In the genomic region with DNA sequence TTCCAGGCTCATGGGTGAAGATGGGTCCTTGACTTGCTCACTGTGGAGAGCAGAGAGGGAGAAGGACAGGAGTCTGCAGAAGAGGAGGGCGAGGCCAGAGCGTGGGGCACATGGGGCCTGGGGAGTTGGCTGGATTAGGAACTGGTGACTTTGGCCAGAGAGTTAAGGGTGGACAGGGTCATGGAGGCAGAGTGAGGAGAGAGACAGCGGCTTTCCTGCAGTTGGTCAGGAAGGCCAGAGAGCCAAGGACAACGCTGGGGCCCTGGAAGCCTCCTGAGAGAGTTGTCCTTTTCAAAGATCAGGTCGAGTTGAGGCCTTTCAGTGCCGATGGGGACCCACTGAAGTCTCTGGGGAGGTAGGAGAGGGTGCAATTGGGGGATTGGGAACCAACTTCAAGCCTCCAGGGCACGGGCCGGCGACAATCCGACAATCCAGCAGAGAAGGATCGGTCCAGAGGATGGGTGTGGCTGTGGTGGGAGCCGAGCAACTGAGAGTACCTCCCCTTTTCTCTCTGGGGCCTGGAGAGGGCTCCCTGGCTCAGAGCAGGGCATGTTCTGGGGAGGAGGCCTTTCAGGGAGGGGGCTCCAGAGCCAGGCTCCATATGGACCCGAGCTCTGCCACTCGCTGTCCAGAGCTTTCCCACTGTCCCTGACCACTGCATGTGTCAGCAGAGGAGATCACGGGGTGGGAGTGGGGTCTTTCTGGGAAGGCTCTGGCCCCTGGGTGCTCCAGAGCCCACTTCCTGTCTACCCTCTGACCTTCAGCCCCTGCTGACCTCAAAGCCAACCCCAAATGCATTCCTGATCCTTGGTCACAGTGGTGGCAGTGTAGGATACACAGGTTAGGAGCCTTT, we compare ENCODE assay signal across 10 cellular contexts. TPM values are rescaled to one million over a fixed set of nuclear protein-coding genes. Genes with fewer than 3 reads are reported as not detected.
A peak's percentile ranks its signal among the peaks of the same experiment; 100 is the strongest.
DNase-seq lines count a peak whose midpoint lies in the region; ATAC-seq and TF ChIP-seq lines count a peak whose summit lies in the region.
"Had no signal": no experiment of that assay in that cellular context is flagged by ENCODE, and none has a peak within 500 bp of the region (broad histone marks: within the 10 kb centered on the region; RNA-seq: fewer than 3 reads in every experiment).

No MANE protein-coding gene starts in this region.

- H3K36me3 ChIP-seq in PC-3 (ENCODE audit: low read depth, low read length) (peaks cover 28% of the 10 kb centered on the region), endodermal cell (ENCODE audit: control insufficient read depth, insufficient read depth, low read length) (peaks cover 79% of the 10 kb centered on the region)

- ATAC-seq in PC-3 = no peak

- intact Hi-C loops in PC-3 (cut with micrococcal nuclease) = no loop called here
- intact Hi-C loops in posterior cingulate gyrus (cut with DNase I) = no loop called here

- H3K79me2 ChIP-seq in PC-3 (ENCODE audit: low read length) = peaks cover 58% of the 10 kb centered on the region

- CTCF ChIA-PET in AG04450 (lab: Charles Lee) (interaction anchor here (0.9 kb wide), 1 partner anchor 15 kb away, joined by 4 read pairs; no protein-coding TSS in a partner anchor), PC-3 (lab: Charles Lee) (interaction anchor here (0.6 kb wide), 1 partner anchor 13 kb away, joined by 3 read pairs; no protein-coding TSS in a partner anchor)

- WGBS in endodermal cell (ENCODE audit: insufficient coverage in 1 of 2, insufficient read length in 1 of 2), 2 experiments = 91 to 100% methylated on average over 7 to 15 of the region's 15 CpGs

- peaks cover 49% of the 10 kb centered on the region for H3K36me3 Mint-ChIP-seq in endodermal cell (ENCODE audit: low read depth)
- H3K36me3 Mint-ChIP-seq in nephron progenitor cell (ENCODE audit: low read depth) = peaks cover 38% of the 10 kb centered on the region

- H3K9me3 ChIP-seq in AG04450 (ENCODE audit: control insufficient read depth, insufficient read depth, low read length) = peaks cover 8% of the 10 kb centered on the region; the same call in 1 of the 2 replicates
- H3K9me3 ChIP-seq in PC-3 (ENCODE audit: low read length) = no peaks in the 10 kb centered on the region
- no peaks in the 10 kb centered on the region for H3K9me3 ChIP-seq in endodermal cell (ENCODE audit: control insufficient read depth, low read length)

- H3K4me3 ChIP-seq in AG04450 (ENCODE audit: low read depth, low read length) (no peak overlapping the region), PC-3 (ENCODE audit: low read length) (no peak overlapping the region), endodermal cell (ENCODE audit: low read length) (no peak overlapping the region)

- H3K27me3 ChIP-seq in AG04450 (ENCODE audit: control insufficient read depth, insufficient read depth, low read length) (no peaks in the 10 kb centered on the region), PC-3 (ENCODE audit: low read length) (no peaks in the 10 kb centered on the region), endodermal cell (ENCODE audit: control insufficient read depth, insufficient read depth, low read length, poor library complexity, severe bottlenecking) (no peaks in the 10 kb centered on the region)

- POLR2A ChIA-PET in AG04450 (lab: Yijun Ruan, JAX) (interaction anchor here (0.7 to 0.8 kb wide), 2 partner anchors 25 to 51 kb away, joined by 3 to 8 read pairs; no protein-coding TSS in a partner anchor), PC-3 (lab: Charles Lee; ENCODE audit: unreplicated experiment) (interaction anchor here (0.6 kb wide), 2 partner anchors 11 to 926 kb away, joined by 3 to 4 read pairs; no protein-coding TSS in a partner anchor)

- H3K27ac ChIP-seq in AG04450 (ENCODE audit: low read depth, low read length) = peak overlapping the region; percentile 93
- peak overlapping the region; percentile 99 for H3K27ac ChIP-seq in PC-3 (ENCODE audit: low read length)
- H3K27ac ChIP-seq in endodermal cell (ENCODE audit: low read depth, low read length) = no peak overlapping the region

- H3K4me1 ChIP-seq in PC-3 (ENCODE audit: insufficient read depth, low read length) = peaks cover 51% of the 10 kb centered on the region
- peaks cover 16% of the 10 kb centered on the region for H3K4me1 ChIP-seq in endodermal cell (ENCODE audit: control insufficient read depth, insufficient read depth, low read length)

- no peaks in the 10 kb centered on the region for H3F3A ChIP-seq in PC-3 (ENCODE audit: low read length, unreplicated experiment)

- no peaks in the 10 kb centered on the region for H3K9me2 ChIP-seq in PC-3 (replicated peaks; ENCODE audit: low read length)

- H3K27ac Mint-ChIP-seq in endodermal cell (peak overlapping the region; percentile 92), nephron progenitor cell (peak overlapping the region; percentile 98)

- H2AFZ ChIP-seq in PC-3 (ENCODE audit: low read length) = no peak overlapping the region

- TF ChIP-seq CTCF in AG04450 (IDR thresholded peaks at IDR 0.05; ENCODE audit: low read depth, low read length) (no peak), PC-3 (conservative IDR thresholded peaks at IDR 0.05; ENCODE audit: low read depth, low read length) (no peak), endodermal cell (conservative IDR thresholded peaks at IDR 0.05) (no peak), nephron progenitor cell (IDR thresholded peaks at IDR 0.05) (no peak)

- H4K20me1 ChIP-seq in PC-3 (ENCODE audit: low read length) = no peaks in the 10 kb centered on the region

- H3K9ac ChIP-seq in PC-3 (ENCODE audit: low read length) (peak overlapping the region; percentile 54), endodermal cell (ENCODE audit: extremely low read depth, low read length, poor library complexity, severe bottlenecking) (no peak overlapping the region)

- H3K4me2 ChIP-seq in PC-3 (ENCODE audit: low read length) = peak overlapping the region; percentile 32

- H3K27me3 Mint-ChIP-seq in endodermal cell (ENCODE audit: insufficient read depth) (no peaks in the 10 kb centered on the region), nephron progenitor cell (ENCODE audit: low read depth, poor library complexity) (peaks cover 3% of the 10 kb centered on the region)

- no TSS peak for BruUV-seq in PC-3 (replicated peaks; lab: Mats Ljungman, UMichigan)

- DNase-seq in AG04450 (ENCODE audit: low read depth, low spot score) = no peak
- DNase-seq in PC-3 = no peak
- peak; percentile 51 for DNase-seq in endodermal cell
- DNase-seq in nephron progenitor cell = no peak
- DNase-seq in DMS79 (lab: John Stamatoyannopoulos, UW) = no peak
- DNase-seq in posterior cingulate gyrus = no peak
- no peak for DNase-seq in HUDEP-2 (lab: John Stamatoyannopoulos, UW; ENCODE audit: unreplicated experiment in 76 of 76)
- DNase-seq in amygdala (lab: John Stamatoyannopoulos, UW) = no peak
- DNase-seq: foreskin melanocyte had no signal

- H3K4me1 Mint-ChIP-seq in endodermal cell (peaks cover 26% of the 10 kb centered on the region), nephron progenitor cell (peaks cover 31% of the 10 kb centered on the region)

- H3K9me3 Mint-ChIP-seq in endodermal cell = no peaks in the 10 kb centered on the region
- no peaks in the 10 kb centered on the region for H3K9me3 Mint-ChIP-seq in nephron progenitor cell

- H3K4me3 Mint-ChIP-seq in endodermal cell = peak overlapping the region; percentile 19
- H3K4me3 Mint-ChIP-seq in nephron progenitor cell = peak overlapping the region; percentile 40

RNA-seq across cellular contexts. Expression of gene PHYHD1, which starts 7.5 kb away (rescaled TPM):
- 9.3 and 11.6 TPM in 2 replicates for polyA plus RNA-seq in AG04450 (2011; rRNA removed)
- polyA minus RNA-seq in AG04450 (2011; rRNA and poly(A)+ RNA removed) = 8.0 and 10.8 TPM in 2 replicates
- total RNA-seq in PC-3 (2014; rRNA removed) = 1.6 TPM in 1 of 2 replicates, not detected in the other
- 10 to 100 TPM; 15.2 to 18.0 TPM for total RNA-seq in endodermal cell
- 6.4 TPM for polyA plus RNA-seq in endodermal cell (2013, experiment 1 of 2)
- 4.7 TPM for polyA plus RNA-seq in endodermal cell (2013, experiment 2 of 2)
- total RNA-seq: Daoy had no signal

RNA-seq across cellular contexts. Expression of gene LRRC8A, which starts 31.3 kb away (rescaled TPM):
- 25.3 and 31.7 TPM in 2 replicates for polyA plus RNA-seq in AG04450 (2011; rRNA removed)
- 33.8 and 45.7 TPM in 2 replicates for polyA minus RNA-seq in AG04450 (2011; rRNA and poly(A)+ RNA removed)
- total RNA-seq in PC-3 (2014; rRNA removed) (58.9 and 65.5 TPM in 2 replicates), endodermal cell (10 to 100 TPM; 54.6 to 58.7 TPM)
- polyA plus RNA-seq in endodermal cell (2013, experiment 1 of 2) = 32.7 TPM
- 34.9 TPM for polyA plus RNA-seq in endodermal cell (2013, experiment 2 of 2)

RNA-seq across cellular contexts. Expression of gene KYAT1, which starts 31.5 kb away (rescaled TPM):
- polyA plus RNA-seq in AG04450 (2011; rRNA removed) = 5.2 and 7.0 TPM in 2 replicates
- 3.1 and 6.4 TPM in 2 replicates for polyA minus RNA-seq in AG04450 (2011; rRNA and poly(A)+ RNA removed)
- 7.4 and 12.9 TPM in 2 replicates for total RNA-seq in PC-3 (2014; rRNA removed)
- total RNA-seq in endodermal cell = 10 to 100 TPM; 13.6 to 25.3 TPM
- polyA plus RNA-seq in endodermal cell (2013, experiment 1 of 2) = 18.8 TPM
- polyA plus RNA-seq in endodermal cell (2013, experiment 2 of 2) = 16.8 TPM

RNA-seq across cellular contexts. Expression of gene DOLK, which starts 34.1 kb away (rescaled TPM):
- polyA plus RNA-seq in AG04450 (2011; rRNA removed) = 31.4 and 31.8 TPM in 2 replicates
- 37.7 and 49.4 TPM in 2 replicates for polyA minus RNA-seq in AG04450 (2011; rRNA and poly(A)+ RNA removed)
- 17.9 and 23.7 TPM in 2 replicates for total RNA-seq in PC-3 (2014; rRNA removed)
- total RNA-seq in endodermal cell = 10 to 100 TPM; 18.0 to 19.8 TPM
- 14.3 TPM for polyA plus RNA-seq in endodermal cell (2013, experiment 1 of 2)
- polyA plus RNA-seq in endodermal cell (2013, experiment 2 of 2) = 13.4 TPM

RNA-seq across cellular contexts. Expression of gene NUP188, which starts 34.2 kb away (rescaled TPM):
- 46.3 and 52.1 TPM in 2 replicates for polyA plus RNA-seq in AG04450 (2011; rRNA removed)
- polyA minus RNA-seq in AG04450 (2011; rRNA and poly(A)+ RNA removed) = 125 and 157 TPM in 2 replicates
- 48.0 and 52.0 TPM in 2 replicates for total RNA-seq in PC-3 (2014; rRNA removed)
- 10 to 100 TPM; 89.8 to 94.8 TPM for total RNA-seq in endodermal cell
- 59.2 TPM for polyA plus RNA-seq in endodermal cell (2013, experiment 1 of 2)
- 49.7 TPM for polyA plus RNA-seq in endodermal cell (2013, experiment 2 of 2)
